In genomic region chr2:176830362-176830761, GRCh38 we compare ENCODE assay signal across 12 cellular contexts.
DNase-seq lines count a peak whose midpoint lies in the region; ATAC-seq and TF ChIP-seq lines count a peak whose summit lies in the region.
"Had no signal": no experiment of that assay in that cellular context is flagged by ENCODE, and none has a peak within 500 bp of the region (broad histone marks: within the 10 kb centered on the region; RNA-seq: fewer than 3 reads in every experiment).

No MANE protein-coding gene starts in this region.

- no peaks in the 10 kb centered on the region for H3K36me3 Mint-ChIP-seq in activated CD4-positive, alpha-beta T cell treated with anti-CD3 and anti-CD28 coated beads for 36 hours (ENCODE audit: low read depth)
- H3K36me3 Mint-ChIP-seq in nephron progenitor cell (ENCODE audit: low read depth), result no peaks in the 10 kb centered on the region
- H3K36me3 Mint-ChIP-seq: memory B cell had no signal

- TF ChIP-seq CTCF in nephron progenitor cell (IDR thresholded peaks at IDR 0.05) (peak; percentile 27), thyroid gland (IDR thresholded peaks at IDR 0.05) (no peak)

- H3K9me3 ChIP-seq in thyroid gland, result no peaks in the 10 kb centered on the region

- H3K4me3 Mint-ChIP-seq in activated CD4-positive, alpha-beta T cell treated with anti-CD3 and anti-CD28 coated beads for 36 hours, result no peak overlapping the region
- peak overlapping the region; percentile 19 for H3K4me3 Mint-ChIP-seq in nephron progenitor cell
- H3K4me3 Mint-ChIP-seq: memory B cell had no signal

- no peaks in the 10 kb centered on the region for H3K9me3 Mint-ChIP-seq in activated CD4-positive, alpha-beta T cell treated with anti-CD3 and anti-CD28 coated beads for 36 hours (ENCODE audit: low read depth)
- no peaks in the 10 kb centered on the region for H3K9me3 Mint-ChIP-seq in nephron progenitor cell
- H3K9me3 Mint-ChIP-seq: memory B cell had no signal

- peak; percentile 41 for DNase-seq in activated CD4-positive, alpha-beta T cell treated with anti-CD3 and anti-CD28 coated beads for 36 hours
- no peak for DNase-seq in activated CD4-positive, alpha-beta T cell treated with anti-CD3 and anti-CD28 coated beads, Interleukin-2, amount 50 U/mL, for 4 hours
- DNase-seq in SK-N-DZ (ENCODE audit: low spot score) (peak; percentile 40), nephron progenitor cell (peak; percentile 28), foreskin melanocyte (no peak), thyroid gland (no peak)
- DNase-seq in stimulated activated naive CD4-positive, alpha-beta T cell treated with Interleukin-2 at 50 U/mL for 16 hours (lab: John Stamatoyannopoulos, UW), result no peak
- DNase-seq: C1 segment of cervical spinal cord; effector CD4-positive, alpha-beta T cell; NCI-H187 had no signal

- H3K27ac ChIP-seq in thyroid gland, result no peak overlapping the region

- H3K27me3 ChIP-seq in thyroid gland, result no peaks in the 10 kb centered on the region

- peaks cover 23% of the 10 kb centered on the region for H3K4me1 Mint-ChIP-seq in activated CD4-positive, alpha-beta T cell treated with anti-CD3 and anti-CD28 coated beads for 36 hours
- peaks cover 62% of the 10 kb centered on the region for H3K4me1 Mint-ChIP-seq in nephron progenitor cell
- H3K4me1 Mint-ChIP-seq: memory B cell had no signal

- H3K36me3 ChIP-seq in thyroid gland, result no peaks in the 10 kb centered on the region

- H3K27ac Mint-ChIP-seq in activated CD4-positive, alpha-beta T cell treated with anti-CD3 and anti-CD28 coated beads for 36 hours, result no peak overlapping the region
- peak overlapping the region; percentile 79 for H3K27ac Mint-ChIP-seq in nephron progenitor cell
- H3K27ac Mint-ChIP-seq: memory B cell had no signal

- ATAC-seq in activated CD4-positive, alpha-beta T cell treated with anti-CD3 and anti-CD28 coated beads for 36 hours, result peak; percentile 37
- ATAC-seq in HG03520 (IDR thresholded peaks at IDR 0.05; ENCODE audit: unreplicated experiment), result peak; percentile 81

- H3K4me1 ChIP-seq in thyroid gland, result no peaks in the 10 kb centered on the region

- TF ChIP-seq POLR2A in thyroid gland (IDR thresholded peaks at IDR 0.05), result no peak

- peaks cover 3% of the 10 kb centered on the region for H3K27me3 Mint-ChIP-seq in activated CD4-positive, alpha-beta T cell treated with anti-CD3 and anti-CD28 coated beads for 36 hours
- H3K27me3 Mint-ChIP-seq in nephron progenitor cell (ENCODE audit: low read depth, poor library complexity), result peaks cover 7% of the 10 kb centered on the region

- CTCF ChIA-PET in activated CD4-positive, alpha-beta T cell treated with anti-CD3 and anti-CD28 coated beads for 36 hours (lab: Charles Lee), result interaction anchor here (0.7 to 1.1 kb wide), 5 partner anchors 16 to 202 kb away, joined by 3 read pairs; no protein-coding TSS in a partner anchor

- WGBS in thyroid gland, 2 donors, result 44 to 47% methylated on average over 3 of the region's 3 CpGs

- POLR2A ChIA-PET in activated CD4-positive, alpha-beta T cell treated with anti-CD3 and anti-CD28 coated beads for 36 hours (lab: Charles Lee), result no interaction called here

- intact Hi-C loops in activated CD4-positive, alpha-beta T cell treated with anti-CD3 and anti-CD28 coated beads for 36 hours (cut with DNase I, micrococcal nuclease), result no loop called here
- intact Hi-C loops in thyroid gland (cut with DNase I), result no loop called here

- H3K4me3 ChIP-seq in thyroid gland (replicated peaks in 1 of 3), result no peak overlapping the region

Comparison
In these comparisons a context has a peak if more than half of its experiments do, and no peak if none do; other contexts are left out.
1. DNase-seq: peak in activated CD4-positive, alpha-beta T cell treated with anti-CD3 and anti-CD28 coated beads for 36 hours (single experiment), SK-N-DZ (single experiment) and nephron progenitor cell (single experiment); none in activated CD4-positive, alpha-beta T cell treated with anti-CD3 and anti-CD28 coated beads, Interleukin-2, amount 50 U/mL, for 4 hours (0 of 2), foreskin melanocyte (single experiment), thyroid gland (0 of 2) and stimulated activated naive CD4-positive, alpha-beta T cell treated with Interleukin-2 at 50 U/mL for 16 hours (single experiment).